In genomic region chrX:67338262-67338661, GRCh38 we compare ENCODE assay signal across 35 cellular contexts.
"Had no signal": no experiment of that assay in that cellular context is flagged by ENCODE, and none has a peak within 500 bp of the region (broad histone marks: within the 10 kb centered on the region; RNA-seq: fewer than 3 reads in every experiment).

No MANE protein-coding gene starts in this region.

- H3K27me3 ChIP-seq: adrenal gland, body of pancreas, brain microvascular endothelial cell had no signal

- H3K27me3 Mint-ChIP-seq: activated B cell treated with CpG ODN at 0.5 μM for 24 hours; activated CD4-positive, alpha-beta memory T cell treated with anti-CD3 and anti-CD28 coated beads for 36 hours; activated CD4-positive, alpha-beta T cell treated with anti-CD3 and anti-CD28 coated beads, Interleukin-2, amount 10 ng/mL, durations not matched to agents 24 days and 14 days; activated CD8-positive, alpha-beta T cell treated with anti-CD3 and anti-CD28 coated beads for 36 hours; activated naive CD8-positive, alpha-beta T cell treated with anti-CD3 and anti-CD28 coated beads for 36 hours; activated T-helper 17 cell treated with anti-CD3 and anti-CD28 coated beads, Interleukin-2, amount 50 U/mL, for 72 hours had no signal

- H3K27ac Mint-ChIP-seq: activated B cell treated with CpG ODN at 0.5 μM for 24 hours; activated CD4-positive, alpha-beta memory T cell treated with anti-CD3 and anti-CD28 coated beads for 36 hours; activated CD4-positive, alpha-beta T cell treated with anti-CD3 and anti-CD28 coated beads, Interleukin-2, amount 10 ng/mL, durations not matched to agents 24 days and 14 days; activated CD8-positive, alpha-beta T cell treated with anti-CD3 and anti-CD28 coated beads for 36 hours; activated naive CD4-positive, alpha-beta T cell treated with anti-CD3 and anti-CD28 coated beads for 36 hours; activated naive CD4-positive, alpha-beta T cell treated with anti-CD3 and anti-CD28 coated beads, Interleukin-2, amount 50 U/mL, for 72 hours; activated naive CD8-positive, alpha-beta T cell treated with anti-CD3 and anti-CD28 coated beads for 36 hours; activated T-cell treated with anti-CD3 and anti-CD28 coated beads, Interleukin-2, amount 50 U/mL, for 72 hours; activated T-helper 1 cell treated with anti-CD3 and anti-CD28 coated beads, Interleukin-12 subunit alpha, Interleukin-12 subunit beta, Interleukin-2, Interleukin-4 antibody, amounts not matched to agents 30 ng/mL and 10 ng/mL and 1 ng/mL, durations not matched to agents 14 hours and 24 hours and 36 hours; activated T-helper 17 cell treated with anti-CD3 and anti-CD28 coated beads, Interleukin-2, amount 50 U/mL, for 72 hours; T-helper 1 cell treated with Interleukin-12 subunit alpha and Interleukin-12 subunit beta and Interleukin-4 antibody, amounts not matched to agents 30 μg/mL and 1 μg/mL, for 36 hours; T-helper 2 cell treated with Interferon-gamma antibody and Interleukin-4, amounts not matched to agents 5 μg/mL and 100 μg/mL, for 36 hours had no signal

- H3K36me3 Mint-ChIP-seq: activated CD4-positive, alpha-beta memory T cell treated with anti-CD3 and anti-CD28 coated beads for 36 hours; activated naive CD4-positive, alpha-beta T cell treated with anti-CD3 and anti-CD28 coated beads, Interleukin-2, amount 50 U/mL, for 72 hours; activated naive CD8-positive, alpha-beta T cell treated with anti-CD3 and anti-CD28 coated beads for 36 hours had no signal

- DNase-seq: activated B cell treated with CpG ODN at 0.5 μM for 24 hours; activated CD4-positive, alpha-beta memory T cell treated with anti-CD3 and anti-CD28 coated beads for 36 hours; activated CD4-positive, alpha-beta T cell treated with anti-CD3 and anti-CD28 coated beads for 4 hours; activated CD4-positive, alpha-beta T cell treated with anti-CD3 and anti-CD28 coated beads, Interleukin-2, amount 10 ng/mL, durations not matched to agents 24 days and 14 days; activated CD4-positive, alpha-beta T cell treated with anti-CD3 and anti-CD28 coated beads, Interleukin-2, amount 50 U/mL, for 1 hour; activated CD4-positive, alpha-beta T cell treated with anti-CD3 and anti-CD28 coated beads, Interleukin-2, amount 50 U/mL, for 4 hours; activated CD4-positive, CD25-positive, alpha-beta regulatory T cell treated with anti-CD3 and anti-CD28 coated beads, Interleukin-2, amount 50 U/mL, for 72 hours; activated CD8-positive, alpha-beta memory T cell treated with anti-CD3 and anti-CD28 coated beads, Interleukin-2, amount 50 U/mL, for 4 hours; activated CD8-positive, alpha-beta T cell treated with anti-CD3 and anti-CD28 coated beads for 36 hours; activated effector memory CD4-positive, alpha-beta T cell treated with anti-CD3 and anti-CD28 coated beads, Interleukin-2, amount 50 U/mL, for 16 hours; activated gamma-delta T cell treated with Interleukin-2 at 50 U/mL for 16 hours; activated naive CD4-positive, alpha-beta T cell; activated naive CD4-positive, alpha-beta T cell treated with anti-CD3 and anti-CD28 coated beads for 36 hours; activated naive CD4-positive, alpha-beta T cell treated with anti-CD3 and anti-CD28 coated beads, Interleukin-2, amount 50 U/mL, for 16 hours; activated naive CD8-positive, alpha-beta T cell treated with anti-CD3 and anti-CD28 coated beads for 36 hours; activated T-cell treated with anti-CD3 and anti-CD28 coated beads for 4 hours; activated T-cell treated with anti-CD3 and anti-CD28 coated beads, Interleukin-2, amount 50 U/mL, for 1 hour; activated T-cell treated with anti-CD3 and anti-CD28 coated beads, Interleukin-2, amount 50 U/mL, for 4 hours; activated T-cell treated with anti-CD3 and anti-CD28 coated beads, Interleukin-2, amount 50 U/mL, for 72 hours; adrenal gland; amniotic stem cell; aorta; body of pancreas; brain microvascular endothelial cell; central memory CD4-positive, alpha-beta T cell; T-helper 1 cell; T-helper 2 cell; T-helper 9 cell had no signal

- H3K27ac ChIP-seq: adrenal gland, body of pancreas, brain microvascular endothelial cell, breast epithelium, VCaP had no signal

- H3K9me3 ChIP-seq: adrenal gland, body of pancreas, breast epithelium had no signal

- H3K4me3 ChIP-seq: adrenal gland, body of pancreas, breast epithelium had no signal

- H3K4me1 Mint-ChIP-seq: activated B cell treated with CpG ODN at 0.5 μM for 24 hours; activated CD4-positive, alpha-beta T cell treated with anti-CD3 and anti-CD28 coated beads, Interleukin-2, amount 10 ng/mL, durations not matched to agents 24 days and 14 days; activated naive CD8-positive, alpha-beta T cell treated with anti-CD3 and anti-CD28 coated beads for 36 hours; activated T-helper 17 cell treated with anti-CD3 and anti-CD28 coated beads, Interleukin-2, amount 50 U/mL, for 72 hours had no signal

- H3K9me3 Mint-ChIP-seq: activated B cell treated with CpG ODN at 0.5 μM for 24 hours; activated CD4-positive, alpha-beta memory T cell treated with anti-CD3 and anti-CD28 coated beads for 36 hours; activated CD4-positive, alpha-beta T cell treated with anti-CD3 and anti-CD28 coated beads, Interleukin-2, amount 10 ng/mL, durations not matched to agents 24 days and 14 days; activated CD8-positive, alpha-beta T cell treated with anti-CD3 and anti-CD28 coated beads for 36 hours; activated naive CD4-positive, alpha-beta T cell treated with anti-CD3 and anti-CD28 coated beads for 36 hours; activated naive CD4-positive, alpha-beta T cell treated with anti-CD3 and anti-CD28 coated beads, Interleukin-2, amount 50 U/mL, for 72 hours; activated naive CD8-positive, alpha-beta T cell treated with anti-CD3 and anti-CD28 coated beads for 36 hours; activated T-cell treated with anti-CD3 and anti-CD28 coated beads, Interleukin-2, amount 50 U/mL, for 4 hours; activated T-helper 1 cell treated with anti-CD3 and anti-CD28 coated beads, Interleukin-12 subunit alpha, Interleukin-12 subunit beta, Interleukin-2, Interleukin-4 antibody, amounts not matched to agents 30 ng/mL and 10 ng/mL and 1 ng/mL, durations not matched to agents 14 hours and 24 hours and 36 hours; activated T-helper 17 cell treated with anti-CD3 and anti-CD28 coated beads, Interleukin-2, amount 50 U/mL, for 72 hours; T-helper 1 cell treated with Interleukin-12 subunit alpha and Interleukin-12 subunit beta and Interleukin-4 antibody, amounts not matched to agents 30 μg/mL and 1 μg/mL, for 36 hours; T-helper 2 cell treated with Interferon-gamma antibody and Interleukin-4, amounts not matched to agents 5 μg/mL and 100 μg/mL, for 36 hours had no signal

- H3K36me3 ChIP-seq: adrenal gland, brain microvascular endothelial cell, breast epithelium had no signal

- H3K4me1 ChIP-seq: adrenal gland, body of pancreas, breast epithelium had no signal

- ATAC-seq: activated CD8-positive, alpha-beta T cell treated with anti-CD3 and anti-CD28 coated beads for 36 hours; activated naive CD4-positive, alpha-beta T cell treated with anti-CD3 and anti-CD28 coated beads, Interleukin-2, amount 50 U/mL, for 72 hours; activated T-cell treated with anti-CD3 and anti-CD28 coated beads, Interleukin-2, amount 50 U/mL, for 4 hours; activated T-cell treated with anti-CD3 and anti-CD28 coated beads, Interleukin-2, amount 50 U/mL, for 72 hours; activated T-helper 17 cell treated with anti-CD3 and anti-CD28 coated beads, Interleukin-2, amount 50 U/mL, for 72 hours; body of pancreas had no signal

- H3K4me3 Mint-ChIP-seq: activated B cell treated with CpG ODN at 0.5 μM for 24 hours; activated CD4-positive, alpha-beta memory T cell treated with anti-CD3 and anti-CD28 coated beads for 36 hours; activated CD4-positive, alpha-beta T cell treated with anti-CD3 and anti-CD28 coated beads, Interleukin-2, amount 10 ng/mL, durations not matched to agents 24 days and 14 days; activated CD8-positive, alpha-beta T cell treated with anti-CD3 and anti-CD28 coated beads for 36 hours; activated naive CD4-positive, alpha-beta T cell treated with anti-CD3 and anti-CD28 coated beads for 36 hours; activated naive CD8-positive, alpha-beta T cell treated with anti-CD3 and anti-CD28 coated beads for 36 hours; activated T-cell treated with anti-CD3 and anti-CD28 coated beads, Interleukin-2, amount 50 U/mL, for 4 hours; activated T-cell treated with anti-CD3 and anti-CD28 coated beads, Interleukin-2, amount 50 U/mL, for 72 hours; activated T-helper 1 cell treated with anti-CD3 and anti-CD28 coated beads, Interleukin-12 subunit alpha, Interleukin-12 subunit beta, Interleukin-2, Interleukin-4 antibody, amounts not matched to agents 30 ng/mL and 10 ng/mL and 1 ng/mL, durations not matched to agents 14 hours and 24 hours and 36 hours; activated T-helper 17 cell treated with anti-CD3 and anti-CD28 coated beads, Interleukin-2, amount 50 U/mL, for 72 hours; T-helper 1 cell treated with Interleukin-12 subunit alpha and Interleukin-12 subunit beta and Interleukin-4 antibody, amounts not matched to agents 30 μg/mL and 1 μg/mL, for 36 hours; T-helper 2 cell treated with Interferon-gamma antibody and Interleukin-4, amounts not matched to agents 5 μg/mL and 100 μg/mL, for 36 hours had no signal
